14 cellular contexts compared by ENCODE assay signal in the genomic region with DNA sequence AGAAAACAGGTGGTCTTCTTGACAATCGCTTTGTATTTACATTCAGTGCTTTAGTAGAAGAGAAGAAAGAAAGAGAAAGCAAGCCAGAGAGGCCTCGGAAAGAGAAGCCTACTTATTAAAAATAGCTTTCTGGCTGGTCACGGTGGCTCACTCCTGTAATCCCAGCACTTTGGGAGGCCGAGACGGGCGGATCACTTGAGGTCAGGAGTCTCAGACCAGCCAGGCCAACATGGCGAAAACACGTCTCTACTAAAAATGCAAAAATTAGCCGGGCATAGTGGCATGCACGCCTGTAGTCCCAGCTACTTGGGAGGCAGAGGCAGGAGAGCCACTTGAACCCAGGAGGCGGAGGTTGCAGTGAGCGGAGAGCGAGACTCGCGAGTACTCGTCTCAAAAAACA. TPM values are rescaled to one million over a fixed set of nuclear protein-coding genes. Genes with fewer than 3 reads are reported as not detected.
A peak's percentile ranks its signal among the peaks of the same experiment; 100 is the strongest.
DNase-seq lines count a peak whose midpoint lies in the region; ATAC-seq, FAIRE-seq and TF ChIP-seq lines count a peak whose summit lies in the region.
"Had no signal": no experiment of that assay in that cellular context is flagged by ENCODE, and none has a peak within 500 bp of the region (broad histone marks: within the 10 kb centered on the region; RNA-seq: fewer than 3 reads in every experiment).

No MANE protein-coding gene starts in this region.

- intact Hi-C loops in dorsolateral prefrontal cortex (cut with DNase I), result loop anchor here (5.0 kb wide), 4 partner anchors 60 to 405 kb away; partner anchors contain the start of genes BLZF1 (in 2 of the 2), NME7 (in 2 of the 2), CCDC181 (in 1 of the 2) and METTL18 (in 1 of the 2)
- intact Hi-C loops in pancreas (cut with DNase I), result no loop called here
- intact Hi-C loops in spleen (cut with DNase I; ENCODE audit: low total_unique reads), result no loop called here

- peaks cover 17 to 19% (median 18%) of the 10 kb centered on the region in 3 donors for H3K4me1 ChIP-seq in pancreas
- H3K4me1 ChIP-seq in effector memory CD4-positive, alpha-beta T cell (ENCODE audit: control insufficient read depth, insufficient read depth, low read length, poor library complexity, severe bottlenecking), result peaks cover 9% of the 10 kb centered on the region
- peaks cover 13 to 40% (median 25%) of the 10 kb centered on the region in 6 donors for H3K4me1 ChIP-seq in spleen

- H3K9me3 ChIP-seq in pancreas, result no peaks in the 10 kb centered on the region
- H3K9me3 ChIP-seq in effector memory CD4-positive, alpha-beta T cell (ENCODE audit: control insufficient read depth, low read length), result no peaks in the 10 kb centered on the region
- H3K9me3 ChIP-seq in spleen, result no peaks in the 10 kb centered on the region

- no peak for FAIRE-seq in pancreas (lab: Jason Lieb, UNC)

- 82 to 84% methylated on average over 16 of the region's 16 CpGs for WGBS in pancreas, 2 donors
- 92 to 96% (median 94%) methylated on average over 16 of the region's 16 CpGs for WGBS in spleen, 5 donors

- H3K4me3 ChIP-seq in dorsolateral prefrontal cortex (peak overlapping the region in 43 of 59 donors; percentile 0 to 100 (median 90)), pancreas (peak overlapping the region in 3 of 4 donors; percentile 79 to 92 (median 91)), spleen (no peak overlapping the region)
- H3K4me3 ChIP-seq in effector memory CD4-positive, alpha-beta T cell (ENCODE audit: insufficient read depth, low read depth, low read length, poor library complexity, severe bottlenecking), result no peak overlapping the region

- TF ChIP-seq POLR2A in spleen (IDR thresholded peaks at IDR 0.05), result no peak

- H3K27ac ChIP-seq in dorsolateral prefrontal cortex (peak overlapping the region in 20 of 59 donors; percentile 11 to 97 (median 92)), pancreas (peak overlapping the region; percentile 98 to 99 (median 98)), spleen (no peak overlapping the region)
- H3K27ac ChIP-seq in effector memory CD4-positive, alpha-beta T cell (ENCODE audit: insufficient read depth, low read length, poor library complexity, severe bottlenecking), result no peak overlapping the region
- H3K27ac ChIP-seq: C4-2B had no signal

- H3K27me3 ChIP-seq in dorsolateral prefrontal cortex, result no peaks in the 10 kb centered on the region
- no peaks in the 10 kb centered on the region for H3K27me3 ChIP-seq in pancreas
- H3K27me3 ChIP-seq in effector memory CD4-positive, alpha-beta T cell (replicated peaks; ENCODE audit: control insufficient read depth, insufficient read depth, low read length, poor library complexity, severe bottlenecking), result no peaks in the 10 kb centered on the region
- no peaks in the 10 kb centered on the region for H3K27me3 ChIP-seq in spleen (replicated peaks in 1 of 7)

- ATAC-seq in pancreas (no peak), HG02870 (IDR thresholded peaks at IDR 0.05; ENCODE audit: unreplicated experiment) (no peak)

- TF ChIP-seq CTCF in dorsolateral prefrontal cortex (IDR thresholded peaks at IDR 0.05 in 54 of 56, conservative IDR thresholded peaks at IDR 0.05 in 2 of 56; ENCODE audit: low read depth in 1 of 56, partially characterized antibody in 56 of 56), result no peak
- no peak for TF ChIP-seq CTCF in pancreas (IDR thresholded peaks at IDR 0.05)
- no peak for TF ChIP-seq CTCF in spleen (IDR thresholded peaks at IDR 0.05 in 8 of 11, conservative IDR thresholded peaks at IDR 0.05 in 3 of 11)

- DNase-seq in COLO668 (lab: John Stamatoyannopoulos, UW; ENCODE audit: unreplicated experiment), result peak; percentile 39
- DNase-seq in LHCN-M2 (ENCODE audit: low read depth), result peak; percentile 44
- DNase-seq in dorsolateral prefrontal cortex, result no peak
- peak in 1 of 6 donors; percentile 22 for DNase-seq in pancreas
- DNase-seq in effector memory CD4-positive, alpha-beta T cell, result no peak
- DNase-seq in NCI-H748 treated with DMSO at 0.1 percent for 48 hours (lab: John Stamatoyannopoulos, UW), result no peak
- no peak for DNase-seq in spleen
- DNase-seq: activated CD4-positive, alpha-beta T cell treated with anti-CD3 and anti-CD28 coated beads, Interleukin-2, amount 50 U/mL, for 1 hour; cortex of kidney; foreskin fibroblast; NCI-H774; stimulated activated CD4-positive, alpha-beta T cell treated with anti-CD3 and anti-CD28 coated beads, Interleukin-1b, Interleukin-23, amount 100 ng/mL, for 48 hours had no signal

- H3K36me3 ChIP-seq in pancreas, result no peaks in the 10 kb centered on the region
- H3K36me3 ChIP-seq in effector memory CD4-positive, alpha-beta T cell (ENCODE audit: control insufficient read depth, insufficient read depth, low read length), result no peaks in the 10 kb centered on the region
- H3K36me3 ChIP-seq in spleen, result no peaks in the 10 kb centered on the region

RNA-seq across cellular contexts. Expression of gene SLC19A2, which starts 1.8 kb away (rescaled TPM):
- total RNA-seq in LHCN-M2 (2014; rRNA removed), result 9.6 and 12.2 TPM in 2 replicates
- polyA plus RNA-seq in LHCN-M2 (2012), result 1.2 TPM
- 10 to 100 TPM in 7 of 120 experiments, 1 to 10 TPM in 113; 4.5 to 12.7 (median 7.8) TPM for total RNA-seq in dorsolateral prefrontal cortex
- total RNA-seq in pancreas, result 1 to 10 TPM; 3.7 to 9.2 (median 6.7) TPM
- polyA plus RNA-seq in pancreas, result 10 to 100 TPM; 10.0 to 10.1 TPM
- total RNA-seq in spleen, result 1 to 10 TPM; 2.4 to 6.7 (median 3.9) TPM
- 1 to 10 TPM; 2.0 to 4.0 (median 3.4) TPM for polyA plus RNA-seq in spleen

Comparison
In these comparisons a context has a peak if more than half of its experiments do, and no peak if none do; other contexts are left out.
1. DNase-seq: peak in COLO668 (single experiment) and LHCN-M2 (single experiment); none in dorsolateral prefrontal cortex (0 of 10), effector memory CD4-positive, alpha-beta T cell (0 of 3), NCI-H748 treated with DMSO at 0.1 percent for 48 hours (single experiment) and spleen (single experiment).
2. H3K27ac ChIP-seq: peak in pancreas (4 of 4); none in effector memory CD4-positive, alpha-beta T cell (single experiment) and spleen (0 of 8).
3. H3K4me3 ChIP-seq: peak in dorsolateral prefrontal cortex (43 of 59) and pancreas (3 of 4); none in effector memory CD4-positive, alpha-beta T cell (single experiment) and spleen (0 of 8).
4. intact Hi-C loops: an anchor here in dorsolateral prefrontal cortex (5.0 kb wide); none called in pancreas and spleen.